Comparison of ENCODE assay signal across 18 cellular contexts in the genomic region with DNA sequence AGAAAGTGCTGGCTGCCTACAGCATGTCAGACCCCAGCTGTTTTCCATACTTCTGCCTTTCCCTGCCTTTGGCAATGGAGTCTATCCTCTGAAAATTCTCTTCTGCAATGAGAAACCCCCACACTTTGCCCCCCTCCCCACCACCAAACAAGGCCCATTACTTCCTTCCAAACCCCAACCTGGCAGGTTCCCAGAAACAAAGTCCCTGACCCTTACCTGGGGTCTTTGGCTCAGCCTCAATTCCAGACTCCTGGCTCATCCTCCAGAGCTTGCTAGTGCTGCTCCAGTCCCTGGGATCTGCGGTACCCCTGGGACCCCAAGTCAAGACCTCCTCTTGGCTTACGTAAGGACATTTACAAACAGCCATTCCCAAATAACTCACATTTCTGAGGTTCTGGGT. TPM values are rescaled to one million over a fixed set of nuclear protein-coding genes. Genes with fewer than 3 reads are reported as not detected.
DNase-seq lines count a peak whose midpoint lies in the region; ATAC-seq and TF ChIP-seq lines count a peak whose summit lies in the region.
"Had no signal": no experiment of that assay in that cellular context is flagged by ENCODE, and none has a peak within 500 bp of the region (broad histone marks: within the 10 kb centered on the region; RNA-seq: fewer than 3 reads in every experiment).

No MANE protein-coding gene starts in this region.

- peak overlapping the region; percentile 47 for H3K27ac Mint-ChIP-seq in mesothelial cell of epicardium
- H3K27ac Mint-ChIP-seq: CD4-positive, alpha-beta memory T cell; GM23338 had no signal

- TF ChIP-seq CTCF in right atrium auricular region (IDR thresholded peaks at IDR 0.05) (no peak), mesothelial cell of epicardium (IDR thresholded peaks at IDR 0.05; ENCODE audit: unreplicated experiment) (no peak), adrenal gland (IDR thresholded peaks at IDR 0.05) (no peak), sigmoid colon (IDR thresholded peaks at IDR 0.05) (no peak)

- H3K4me1 ChIP-seq in right atrium auricular region = peaks cover 0 to 10% of the 10 kb centered on the region in 2 donors
- H3K4me1 ChIP-seq in adrenal gland (replicated peaks in 1 of 2) = peaks cover 6 to 10% of the 10 kb centered on the region in 2 donors
- peaks cover 0 to 13% (median 8%) of the 10 kb centered on the region in 4 donors for H3K4me1 ChIP-seq in sigmoid colon
- H3K4me1 ChIP-seq: BE2C, HAP-1 had no signal

- DNase-seq in Right ventricle myocardium superior (no peak), right atrium auricular region (ENCODE audit: low spot score) (no peak), left ventricle myocardium superior (no peak), mesothelial cell of epicardium (ENCODE audit: low spot score in 2 of 2, unreplicated experiment in 2 of 2) (no peak), sciatic nerve (ENCODE audit: low spot score) (no peak), adrenal gland (no peak), sigmoid colon (no peak), Kasumi-1 (lab: John Stamatoyannopoulos, UW) (no peak)
- DNase-seq: 8988T; BE2C; CD4-positive, alpha-beta memory T cell; DMS79 had no signal

- H3K36me3 Mint-ChIP-seq in mesothelial cell of epicardium = no peaks in the 10 kb centered on the region
- H3K36me3 Mint-ChIP-seq: CD4-positive, alpha-beta memory T cell had no signal

- WGBS in adrenal gland, 4 donors = 68 to 88% (median 78%) methylated on average over 2 of the region's 2 CpGs
- WGBS in sigmoid colon, 2 donors = 86 to 96% methylated on average over 2 of the region's 2 CpGs

- H3K27ac ChIP-seq in right atrium auricular region (peak overlapping the region in 1 of 2 donors; percentile 35), adrenal gland (peak overlapping the region in 1 of 5 donors; percentile 22), sigmoid colon (peak overlapping the region in 2 of 4 donors; percentile 10 to 41)
- H3K27ac ChIP-seq: C4-2B had no signal

- H3K9me3 Mint-ChIP-seq in mesothelial cell of epicardium = no peaks in the 10 kb centered on the region
- H3K9me3 Mint-ChIP-seq: CD4-positive, alpha-beta memory T cell; GM23338 had no signal

- H3K4me3 ChIP-seq in right atrium auricular region (no peak overlapping the region), adrenal gland (no peak overlapping the region), sigmoid colon (no peak overlapping the region)
- H3K4me3 ChIP-seq: GM12878, GM23338, HAP-1 had no signal

- intact Hi-C loops in Right ventricle myocardium superior (cut with DNase I) (no loop called here), left ventricle myocardium superior (cut with micrococcal nuclease) (no loop called here), sciatic nerve (cut with DNase I) (no loop called here), adrenal gland (cut with DNase I) (loop anchor here in 1 of 2 donors (10.0 kb wide), 1 partner anchor 225 kb away; no protein-coding TSS in a partner anchor), sigmoid colon (cut with DNase I) (no loop called here)

- peak; percentile 25 for ATAC-seq in Right ventricle myocardium superior (ENCODE audit: poor library complexity)
- peak; percentile 41 for ATAC-seq in left ventricle myocardium superior
- peak; percentile 40 for ATAC-seq in sciatic nerve
- ATAC-seq: GM12878 had no signal

- TF ChIP-seq POLR2A in adrenal gland (IDR thresholded peaks at IDR 0.05) (no peak), sigmoid colon (IDR thresholded peaks at IDR 0.05) (no peak)

- H3K4me3 Mint-ChIP-seq in mesothelial cell of epicardium = no peak overlapping the region
- H3K4me3 Mint-ChIP-seq: CD4-positive, alpha-beta memory T cell; GM23338 had no signal

- peaks cover 5% of the 10 kb centered on the region for H3K4me1 Mint-ChIP-seq in mesothelial cell of epicardium
- H3K4me1 Mint-ChIP-seq: CD4-positive, alpha-beta memory T cell had no signal

- H3K9me3 ChIP-seq in right atrium auricular region (no peaks in the 10 kb centered on the region), adrenal gland (replicated peaks in 1 of 3) (no peaks in the 10 kb centered on the region), sigmoid colon (no peaks in the 10 kb centered on the region)
- H3K9me3 ChIP-seq: BE2C, HAP-1 had no signal

- no peaks in the 10 kb centered on the region for H3K27me3 Mint-ChIP-seq in mesothelial cell of epicardium (ENCODE audit: low read depth)

- no peaks in the 10 kb centered on the region for H3K27me3 ChIP-seq in right atrium auricular region
- no peaks in the 10 kb centered on the region for H3K27me3 ChIP-seq in adrenal gland
- no peaks in the 10 kb centered on the region for H3K27me3 ChIP-seq in sigmoid colon
- H3K27me3 ChIP-seq: BE2C had no signal

- H3K36me3 ChIP-seq in right atrium auricular region = no peaks in the 10 kb centered on the region
- no peaks in the 10 kb centered on the region for H3K36me3 ChIP-seq in adrenal gland (replicated peaks in 1 of 2)
- H3K36me3 ChIP-seq in sigmoid colon = no peaks in the 10 kb centered on the region
- H3K36me3 ChIP-seq: BE2C, HAP-1 had no signal

- no peak for TF ChIP-seq EP300 in sigmoid colon (IDR thresholded peaks at IDR 0.05)

RNA-seq across cellular contexts. Expression of gene CCL26, which starts 17.5 kb away (rescaled TPM):
- total RNA-seq in Right ventricle myocardium superior = not detected
- total RNA-seq in right atrium auricular region = 1 to 10 TPM in 1 of 2 donors, under 1 TPM in 1; 0.93 to 3.3 TPM
- total RNA-seq in left ventricle myocardium superior = not detected
- not detected in 3 replicates for total RNA-seq in mesothelial cell of epicardium
- total RNA-seq in sciatic nerve = 4.3 TPM
- 1 to 10 TPM in 4 of 8 donors, under 1 TPM in 1, not detected in 3; 0.96 to 1.7 (median 1.4) TPM for total RNA-seq in adrenal gland
- polyA plus RNA-seq in adrenal gland = 1 to 10 TPM; 1.2 to 9.5 (median 5.2) TPM
- 1 to 10 TPM in 1 of 4 donors, not detected in 3; 3.3 TPM for total RNA-seq in sigmoid colon
- 1 to 10 TPM in 2 of 3 donors, not detected in 1; 1.8 to 3.0 TPM for polyA plus RNA-seq in sigmoid colon
- total RNA-seq: CD4-positive, alpha-beta memory T cell; G401; GM12878; HT1080 had no signal
- polyA plus RNA-seq: CD4-positive, alpha-beta memory T cell; GM12878 had no signal

RNA-seq across cellular contexts. Expression of gene CCL24, which starts 24.1 kb away (rescaled TPM):
- total RNA-seq in Right ventricle myocardium superior (not detected), right atrium auricular region (not detected), left ventricle myocardium superior (0.47 TPM), mesothelial cell of epicardium (not detected in 3 replicates), sciatic nerve (0.67 TPM), adrenal gland (1 to 10 TPM in 1 of 8 donors, under 1 TPM in 1, not detected in 6; 0.91 to 4.0 TPM), sigmoid colon (not detected)
- polyA plus RNA-seq in adrenal gland (under 1 TPM in 1 of 3 donors, not detected in 2; 0.64 TPM), sigmoid colon (10 to 100 TPM; 24.4 to 32.8 (median 25.2) TPM)
- total RNA-seq: CD4-positive, alpha-beta memory T cell; G401; GM12878; GM23338; HT1080 had no signal
- polyA plus RNA-seq: CD4-positive, alpha-beta memory T cell; GM12878; GM23338 had no signal

RNA-seq across cellular contexts. Expression of gene HIP1, which starts 50.8 kb away (rescaled TPM):
- total RNA-seq in Right ventricle myocardium superior = 15.6 TPM
- total RNA-seq in right atrium auricular region = 10 to 100 TPM; 12.2 to 13.6 TPM
- 17.8 TPM for total RNA-seq in left ventricle myocardium superior
- 30.9 to 33.9 TPM (median 31.5 TPM) in 3 replicates for total RNA-seq in mesothelial cell of epicardium
- 65.3 TPM for total RNA-seq in sciatic nerve
- total RNA-seq in adrenal gland = 10 to 100 TPM; 24.3 to 48.9 (median 34.0) TPM
- polyA plus RNA-seq in adrenal gland = 10 to 100 TPM in 1 of 3 donors, 1 to 10 TPM in 2; 5.9 to 18.2 (median 9.7) TPM
- 10 to 100 TPM in 1 of 4 donors, 1 to 10 TPM in 3; 7.2 to 11.9 (median 8.6) TPM for total RNA-seq in sigmoid colon
- polyA plus RNA-seq in sigmoid colon = 1 to 10 TPM; 1.2 to 4.6 (median 1.4) TPM
